In genomic region chr3:197376020-197376419, GRCh38 we compare ENCODE assay signal across 19 cellular contexts.
DNase-seq lines count a peak whose midpoint lies in the region; ATAC-seq, FAIRE-seq and TF ChIP-seq lines count a peak whose summit lies in the region.
"Had no signal": no experiment of that assay in that cellular context is flagged by ENCODE, and none has a peak within 500 bp of the region (broad histone marks: within the 10 kb centered on the region; RNA-seq: fewer than 3 reads in every experiment).

No MANE protein-coding gene starts in this region.

- ATAC-seq in HG02588 (IDR thresholded peaks at IDR 0.05; ENCODE audit: unreplicated experiment) (no peak), GM21717 (IDR thresholded peaks at IDR 0.05; ENCODE audit: unreplicated experiment) (no peak)
- ATAC-seq: Right ventricle myocardium inferior had no signal

- no peak overlapping the region for H3K27ac ChIP-seq in WERI-Rb-1
- H3K27ac ChIP-seq: SK-N-MC had no signal

- FAIRE-seq in bronchial epithelial cell (lab: Jason Lieb, UNC): no peak
- FAIRE-seq: A204.1, D721Med, H1 had no signal

- TF ChIP-seq CTCF in bronchial epithelial cell (IDR thresholded peaks at IDR 0.05; ENCODE audit: insufficient read depth, low read length, severe bottlenecking) (no peak), WERI-Rb-1 (IDR thresholded peaks at IDR 0.05; ENCODE audit: low read depth, low read length) (no peak)

- H3K4me3 ChIP-seq in bronchial epithelial cell (ENCODE audit: low read depth, low read length): no peak overlapping the region
- H3K4me3 ChIP-seq in WERI-Rb-1 (ENCODE audit: low read depth, low read length): no peak overlapping the region
- H3K4me3 ChIP-seq: SK-N-MC had no signal

- H3K27me3 ChIP-seq in bronchial epithelial cell (ENCODE audit: control insufficient read depth, insufficient read depth, low read length) (no peaks in the 10 kb centered on the region), WERI-Rb-1 (ENCODE audit: insufficient read depth, low read depth, severe bottlenecking) (no peaks in the 10 kb centered on the region)

- peak; percentile 1 for DNase-seq in AG20443 (ENCODE audit: low spot score)
- DNase-seq in M059J (ENCODE audit: low read depth): peak; percentile 55
- DNase-seq in bronchial epithelial cell (ENCODE audit: low read depth): peak; percentile 99
- peak; percentile 57 for DNase-seq in mesenteric fat pad (ENCODE audit: low spot score)
- DNase-seq in DMS114 treated with DMSO at 0.1 percent for 48 hours (lab: John Stamatoyannopoulos, UW; ENCODE audit: unreplicated experiment): no peak
- DNase-seq in WERI-Rb-1: no peak
- DNase-seq: HFFc6, Karpas-422, MV-4-11, NCI-H1436, NCI-H2081, NCI-H524 treated with DMSO at 0.1 percent for 48 hours had no signal

- H3K9me3 ChIP-seq in WERI-Rb-1 (ENCODE audit: severe bottlenecking): no peaks in the 10 kb centered on the region

- H3K36me3 ChIP-seq in bronchial epithelial cell (ENCODE audit: control insufficient read depth, insufficient read depth, low read length) (no peaks in the 10 kb centered on the region), WERI-Rb-1 (no peaks in the 10 kb centered on the region)

Comparison
In these comparisons a context has a peak if more than half of its experiments do, and no peak if none do; other contexts are left out.
1. DNase-seq: peak in AG20443 (single experiment), M059J (single experiment), bronchial epithelial cell (single experiment) and mesenteric fat pad (single experiment); none in DMS114 treated with DMSO at 0.1 percent for 48 hours (single experiment) and WERI-Rb-1 (single experiment).